ENCODE assay signal across 21 cellular contexts in the genomic region with DNA sequence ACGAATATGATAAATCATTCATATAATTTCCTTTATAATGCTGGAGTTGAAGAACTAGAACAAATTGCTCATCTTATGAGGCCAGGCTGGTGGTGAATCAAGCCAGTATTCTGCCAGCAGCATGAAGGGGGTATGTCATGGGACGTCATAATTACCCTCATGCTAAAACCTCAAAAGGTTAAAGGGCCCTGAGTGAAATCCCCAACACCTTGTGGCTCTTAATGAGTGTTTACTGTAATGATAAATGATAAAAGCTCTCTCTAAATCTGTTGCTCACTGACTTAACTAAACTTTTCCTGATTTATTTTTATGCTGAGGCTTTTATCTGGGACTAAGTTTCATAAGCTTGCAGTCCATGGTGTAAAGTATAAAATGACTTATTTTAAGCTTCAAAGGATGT. TPM values are rescaled to one million over a fixed set of nuclear protein-coding genes. Genes with fewer than 3 reads are reported as not detected.
A peak's percentile ranks its signal among the peaks of the same experiment; 100 is the strongest.
DNase-seq lines count a peak whose midpoint lies in the region; ATAC-seq and TF ChIP-seq lines count a peak whose summit lies in the region.
"Had no signal": no experiment of that assay in that cellular context is flagged by ENCODE, and none has a peak within 500 bp of the region (broad histone marks: within the 10 kb centered on the region; RNA-seq: fewer than 3 reads in every experiment).

No MANE protein-coding gene starts in this region.

- H2AFZ ChIP-seq in fibroblast of lung (ENCODE audit: low read length), result no peak overlapping the region

- DNase-seq in activated CD8-positive, alpha-beta T cell treated with anti-CD3 and anti-CD28 coated beads for 36 hours, result peak; percentile 24
- DNase-seq in activated CD8-positive, alpha-beta T cell treated with anti-CD3 and anti-CD28 coated beads, Interleukin-2, amount 10 ng/mL, durations not matched to agents 7 days and 5 days, result no peak
- DNase-seq in NCI-H69 (lab: John Stamatoyannopoulos, UW), result peak; percentile 38
- peak; percentile 33 to 70 for DNase-seq in fibroblast of lung (ENCODE audit: low read depth in 2 of 2)
- DNase-seq in stimulated activated naive CD8-positive, alpha-beta T cell treated with anti-CD3 and anti-CD28 coated beads, Interleukin-15, Interleukin-2, amounts not matched to agents 100 U/mL and 50 U/mL, for 24 hours, result no peak
- no peak for DNase-seq in T-cell
- DNase-seq in NCI-H1694 treated with DMSO at 0.1 percent for 48 hours (lab: John Stamatoyannopoulos, UW), result no peak
- DNase-seq in globus pallidus (ENCODE audit: low spot score), result no peak
- DNase-seq: activated CD4-positive, alpha-beta T cell treated with anti-CD3 and anti-CD28 coated beads for 48 hours; activated CD8-positive, alpha-beta memory T cell treated with anti-CD3 and anti-CD28 coated beads, Interleukin-2, amount 10 ng/mL, durations not matched to agents 7 days and 5 days; effector CD8-positive, alpha-beta T cell; lower lobe of right lung; NCI-H1694; NCI-H526 treated with DMSO at 0.1 percent for 48 hours; stimulated activated naive CD4-positive, alpha-beta T cell treated with Interleukin-2 at 50 U/mL for 16 hours; thyroid gland had no signal

- ATAC-seq in activated CD8-positive, alpha-beta T cell treated with anti-CD3 and anti-CD28 coated beads for 36 hours, result peak; percentile 49
- ATAC-seq in activated CD8-positive, alpha-beta T cell treated with anti-CD3 and anti-CD28 coated beads, Interleukin-2, amount 10 ng/mL, durations not matched to agents 7 days and 5 days, result no peak
- peak; percentile 90 for ATAC-seq in stimulated activated naive CD8-positive, alpha-beta T cell treated with anti-CD3 and anti-CD28 coated beads, Interleukin-15, Interleukin-2, amounts not matched to agents 100 U/mL and 50 U/mL, for 24 hours
- no peak for ATAC-seq in T-cell (replicated peaks in 1 of 4)
- ATAC-seq: A549; activated CD8-positive, alpha-beta memory T cell treated with anti-CD3 and anti-CD28 coated beads, Interleukin-2, amount 10 ng/mL, durations not matched to agents 7 days and 5 days; activated naive CD4-positive, alpha-beta T cell treated with anti-CD3 and anti-CD28 coated beads, Interleukin-2, amount 50 U/mL, for 72 hours; esophagus mucosa; lower lobe of right lung had no signal

- H3K79me2 ChIP-seq in fibroblast of lung (ENCODE audit: control insufficient read depth, insufficient read depth, low read length), result no peaks in the 10 kb centered on the region

- H3K27ac Mint-ChIP-seq in activated CD8-positive, alpha-beta T cell treated with anti-CD3 and anti-CD28 coated beads for 36 hours, result no peak overlapping the region
- no peak overlapping the region for H3K27ac Mint-ChIP-seq in activated CD8-positive, alpha-beta T cell treated with anti-CD3 and anti-CD28 coated beads, Interleukin-2, amount 10 ng/mL, durations not matched to agents 7 days and 5 days
- H3K27ac Mint-ChIP-seq in T-cell, result no peak overlapping the region
- H3K27ac Mint-ChIP-seq: activated CD8-positive, alpha-beta memory T cell treated with anti-CD3 and anti-CD28 coated beads, Interleukin-2, amount 10 ng/mL, durations not matched to agents 7 days and 5 days; activated naive CD4-positive, alpha-beta T cell treated with anti-CD3 and anti-CD28 coated beads, Interleukin-2, amount 50 U/mL, for 72 hours; B cell had no signal

- H3K36me3 Mint-ChIP-seq in activated CD8-positive, alpha-beta T cell treated with anti-CD3 and anti-CD28 coated beads for 36 hours (ENCODE audit: low read depth), result no peaks in the 10 kb centered on the region
- H3K36me3 Mint-ChIP-seq in activated CD8-positive, alpha-beta T cell treated with anti-CD3 and anti-CD28 coated beads, Interleukin-2, amount 10 ng/mL, durations not matched to agents 7 days and 5 days (ENCODE audit: low read depth), result no peaks in the 10 kb centered on the region
- H3K36me3 Mint-ChIP-seq in T-cell, result no peaks in the 10 kb centered on the region
- H3K36me3 Mint-ChIP-seq: activated CD8-positive, alpha-beta memory T cell treated with anti-CD3 and anti-CD28 coated beads, Interleukin-2, amount 10 ng/mL, durations not matched to agents 7 days and 5 days; activated naive CD4-positive, alpha-beta T cell treated with anti-CD3 and anti-CD28 coated beads, Interleukin-2, amount 50 U/mL, for 72 hours had no signal

- CTCF ChIA-PET in activated CD8-positive, alpha-beta T cell treated with anti-CD3 and anti-CD28 coated beads for 36 hours (lab: Charles Lee), result interaction anchor here (0.8 to 1.9 kb wide), 2 partner anchors 15 to 18 kb away, joined by 3 to 6 read pairs; partner anchors contain the start of gene NEDD4L
- CTCF ChIA-PET in activated CD8-positive, alpha-beta T cell treated with anti-CD3 and anti-CD28 coated beads, Interleukin-2, amount 10 ng/mL, durations not matched to agents 7 days and 5 days (lab: Charles Lee), result no interaction called here
- CTCF ChIA-PET in T-cell (lab: Charles Lee), result no interaction called here

- no peak overlapping the region for H3K4me2 ChIP-seq in fibroblast of lung (ENCODE audit: extremely low read depth, insufficient read depth, low read length)
- H3K4me2 ChIP-seq: A549 had no signal

- no peaks in the 10 kb centered on the region for H3K4me1 Mint-ChIP-seq in activated CD8-positive, alpha-beta T cell treated with anti-CD3 and anti-CD28 coated beads for 36 hours (ENCODE audit: low read depth)
- no peaks in the 10 kb centered on the region for H3K4me1 Mint-ChIP-seq in activated CD8-positive, alpha-beta T cell treated with anti-CD3 and anti-CD28 coated beads, Interleukin-2, amount 10 ng/mL, durations not matched to agents 7 days and 5 days (ENCODE audit: low read depth)
- H3K4me1 Mint-ChIP-seq in T-cell, result no peaks in the 10 kb centered on the region
- H3K4me1 Mint-ChIP-seq: activated CD8-positive, alpha-beta memory T cell treated with anti-CD3 and anti-CD28 coated beads, Interleukin-2, amount 10 ng/mL, durations not matched to agents 7 days and 5 days; B cell had no signal

- intact Hi-C loops in activated CD8-positive, alpha-beta T cell treated with anti-CD3 and anti-CD28 coated beads for 36 hours (cut with micrococcal nuclease), result loop anchor here (5.0 kb wide), 1 partner anchor 223 kb away; the partner anchor contains the start of gene ATP8B1

- no peak overlapping the region for H3K4me3 Mint-ChIP-seq in activated CD8-positive, alpha-beta T cell treated with anti-CD3 and anti-CD28 coated beads for 36 hours
- H3K4me3 Mint-ChIP-seq in activated CD8-positive, alpha-beta T cell treated with anti-CD3 and anti-CD28 coated beads, Interleukin-2, amount 10 ng/mL, durations not matched to agents 7 days and 5 days, result no peak overlapping the region
- no peak overlapping the region for H3K4me3 Mint-ChIP-seq in T-cell
- H3K4me3 Mint-ChIP-seq: activated CD8-positive, alpha-beta memory T cell treated with anti-CD3 and anti-CD28 coated beads, Interleukin-2, amount 10 ng/mL, durations not matched to agents 7 days and 5 days; B cell had no signal

- TF ChIP-seq CTCF in activated CD8-positive, alpha-beta T cell treated with anti-CD3 and anti-CD28 coated beads for 36 hours (IDR thresholded peaks at IDR 0.05), result no peak
- TF ChIP-seq CTCF in fibroblast of lung (conservative IDR thresholded peaks at IDR 0.05 in 1 of 2, IDR thresholded peaks at IDR 0.05 in 1 of 2; ENCODE audit: low read depth in 1 of 2, low read length in 2 of 2), result no peak

- no peak overlapping the region for H3K9ac ChIP-seq in fibroblast of lung (ENCODE audit: insufficient read depth, low read length)

- no peaks in the 10 kb centered on the region for H3K4me1 ChIP-seq in fibroblast of lung (ENCODE audit: control insufficient read depth, extremely low read depth, insufficient read depth, low read length)
- H3K4me1 ChIP-seq: A549, lower lobe of right lung, prostate gland, thyroid gland had no signal

- H4K20me1 ChIP-seq in fibroblast of lung (ENCODE audit: control insufficient read depth, extremely low read depth, insufficient read depth, low read length), result no peaks in the 10 kb centered on the region

- no peaks in the 10 kb centered on the region for H3K36me3 ChIP-seq in fibroblast of lung (ENCODE audit: control insufficient read depth, insufficient read depth, low read length)
- H3K36me3 ChIP-seq: lower lobe of right lung, prostate gland, thyroid gland had no signal

- no peaks in the 10 kb centered on the region for H3K9me3 ChIP-seq in fibroblast of lung (ENCODE audit: control insufficient read depth, insufficient read depth, low read depth, low read length)
- H3K9me3 ChIP-seq: A549, lower lobe of right lung, prostate gland, thyroid gland had no signal

- POLR2A ChIA-PET in activated CD8-positive, alpha-beta T cell treated with anti-CD3 and anti-CD28 coated beads for 36 hours (lab: Charles Lee), result no interaction called here
- POLR2A ChIA-PET in activated CD8-positive, alpha-beta T cell treated with anti-CD3 and anti-CD28 coated beads, Interleukin-2, amount 10 ng/mL, durations not matched to agents 7 days and 5 days (lab: Charles Lee), result interaction anchor here (0.6 kb wide), 1 partner anchor 18 kb away, joined by 3 read pairs; no protein-coding TSS in a partner anchor
- POLR2A ChIA-PET in T-cell (lab: Charles Lee), result no interaction called here

- H3K4me3 ChIP-seq in fibroblast of lung (replicated peaks in 1 of 4; ENCODE audit: control extremely low read depth in 1 of 4, insufficient read depth in 1 of 4, low read depth in 3 of 4, low read length in 4 of 4), result no peak overlapping the region
- H3K4me3 ChIP-seq: A549, lower lobe of right lung, prostate gland, thyroid gland had no signal

- H3K27me3 ChIP-seq in fibroblast of lung (ENCODE audit: control insufficient read depth, insufficient read depth, low read length), result no peaks in the 10 kb centered on the region
- H3K27me3 ChIP-seq: thyroid gland had no signal

- H3K9me3 Mint-ChIP-seq in activated CD8-positive, alpha-beta T cell treated with anti-CD3 and anti-CD28 coated beads for 36 hours, result no peaks in the 10 kb centered on the region
- no peaks in the 10 kb centered on the region for H3K9me3 Mint-ChIP-seq in activated CD8-positive, alpha-beta T cell treated with anti-CD3 and anti-CD28 coated beads, Interleukin-2, amount 10 ng/mL, durations not matched to agents 7 days and 5 days (ENCODE audit: insufficient read depth)
- H3K9me3 Mint-ChIP-seq in T-cell, result no peaks in the 10 kb centered on the region
- H3K9me3 Mint-ChIP-seq: activated naive CD4-positive, alpha-beta T cell treated with anti-CD3 and anti-CD28 coated beads, Interleukin-2, amount 50 U/mL, for 72 hours had no signal

- no peaks in the 10 kb centered on the region for H3K27me3 Mint-ChIP-seq in activated CD8-positive, alpha-beta T cell treated with anti-CD3 and anti-CD28 coated beads for 36 hours
- H3K27me3 Mint-ChIP-seq in activated CD8-positive, alpha-beta T cell treated with anti-CD3 and anti-CD28 coated beads, Interleukin-2, amount 10 ng/mL, durations not matched to agents 7 days and 5 days (ENCODE audit: low read depth), result peaks cover 4% of the 10 kb centered on the region
- H3K27me3 Mint-ChIP-seq in T-cell, result peaks cover 0 to 7% of the 10 kb centered on the region in 2 donors
- H3K27me3 Mint-ChIP-seq: B cell had no signal

- H3K27ac ChIP-seq in fibroblast of lung (ENCODE audit: insufficient read depth, low read length), result no peak overlapping the region
- H3K27ac ChIP-seq: A549, lower lobe of right lung, prostate gland, thyroid gland had no signal

RNA-seq across cellular contexts. Expression of gene NEDD4L, which starts 18.3 kb away (rescaled TPM):
- 1 to 10 TPM; 7.5 to 8.5 TPM for total RNA-seq in activated CD8-positive, alpha-beta T cell treated with anti-CD3 and anti-CD28 coated beads for 36 hours
- 1 to 10 TPM; 3.4 to 4.3 TPM for total RNA-seq in activated CD8-positive, alpha-beta T cell treated with anti-CD3 and anti-CD28 coated beads, Interleukin-2, amount 10 ng/mL, durations not matched to agents 7 days and 5 days
- total RNA-seq in fibroblast of lung (8.5 and 18.7 TPM in 2 replicates), T-cell (10 to 100 TPM in 2 of 5 donors, 1 to 10 TPM in 3; 4.4 to 10.7 (median 6.7) TPM)
- 5.5 and 13.0 TPM in 2 replicates for polyA plus RNA-seq in fibroblast of lung
- 5.4 and 10.5 TPM in 2 replicates for polyA plus RNA-seq in fibroblast of lung (2012)
- 9.6 and 12.8 TPM in 2 replicates for polyA minus RNA-seq in fibroblast of lung (ENCODE audit: low replicate concordance)

Comparison
In these comparisons a context has a peak if more than half of its experiments do, and no peak if none do; other contexts are left out.
1. ATAC-seq: peak in activated CD8-positive, alpha-beta T cell treated with anti-CD3 and anti-CD28 coated beads for 36 hours (single experiment) and stimulated activated naive CD8-positive, alpha-beta T cell treated with anti-CD3 and anti-CD28 coated beads, Interleukin-15, Interleukin-2, amounts not matched to agents 100 U/mL and 50 U/mL, for 24 hours (single experiment); none in activated CD8-positive, alpha-beta T cell treated with anti-CD3 and anti-CD28 coated beads, Interleukin-2, amount 10 ng/mL, durations not matched to agents 7 days and 5 days (single experiment) and T-cell (0 of 4).
2. DNase-seq: peak in activated CD8-positive, alpha-beta T cell treated with anti-CD3 and anti-CD28 coated beads for 36 hours (single experiment), NCI-H69 (single experiment) and fibroblast of lung (2 of 2); none in activated CD8-positive, alpha-beta T cell treated with anti-CD3 and anti-CD28 coated beads, Interleukin-2, amount 10 ng/mL, durations not matched to agents 7 days and 5 days (single experiment), stimulated activated naive CD8-positive, alpha-beta T cell treated with anti-CD3 and anti-CD28 coated beads, Interleukin-15, Interleukin-2, amounts not matched to agents 100 U/mL and 50 U/mL, for 24 hours (single experiment), T-cell (0 of 34), NCI-H1694 treated with DMSO at 0.1 percent for 48 hours (single experiment) and globus pallidus (single experiment).